ENCODE assay signal across 9 cellular contexts in the genomic region with DNA sequence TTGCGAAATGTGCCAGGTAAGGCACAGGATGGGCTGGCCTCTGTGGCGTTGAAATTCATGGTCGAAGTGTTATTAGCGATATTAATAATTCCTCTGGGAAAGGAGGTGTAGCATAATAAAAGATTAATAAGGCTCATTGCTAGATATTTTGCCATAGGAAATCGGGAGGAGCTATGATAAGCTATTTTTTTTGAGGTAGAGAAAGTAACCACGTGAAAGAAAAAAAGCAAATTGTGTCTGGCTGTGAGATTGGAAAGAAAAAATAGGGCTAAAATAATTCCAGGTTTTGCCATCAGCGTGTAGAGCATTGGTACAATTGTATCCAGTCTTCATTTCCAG. TPM values are rescaled to one million over a fixed set of nuclear protein-coding genes. Genes with fewer than 3 reads are reported as not detected.
A peak's percentile ranks its signal among the peaks of the same experiment; 100 is the strongest.
DNase-seq lines count a peak whose midpoint lies in the region; ATAC-seq and TF ChIP-seq lines count a peak whose summit lies in the region.
"Had no signal": no experiment of that assay in that cellular context is flagged by ENCODE, and none has a peak within 500 bp of the region (broad histone marks: within the 10 kb centered on the region; RNA-seq: fewer than 3 reads in every experiment).

No MANE protein-coding gene starts in this region.

- peak overlapping the region; percentile 89 to 99 (median 95) for H3K4me3 ChIP-seq in BLaER1 treated with 17β-estradiol and CSF1 and Interleukin-3, amounts not matched to agents 10 nM and 100 nM
- H3K4me3 ChIP-seq in OCI-LY1 (ENCODE audit: low read depth, low read length, poor library complexity, severe bottlenecking) (peak overlapping the region; percentile 65), endodermal cell (ENCODE audit: low read length) (peak overlapping the region; percentile 87), neuron (ENCODE audit: low read length) (peak overlapping the region; percentile 91)

- H4K20me1 ChIP-seq in BLaER1 treated with 17β-estradiol and CSF1 and Interleukin-3, amounts not matched to agents 10 nM and 100 nM: peaks cover 0 to 8% (median 0%) of the 10 kb centered on the region in 11 experiments; a peak in 5 of 22 replicates
- H4K20me1 ChIP-seq in OCI-LY1 (ENCODE audit: insufficient read depth, low read length): no peaks in the 10 kb centered on the region

- H3K4me3 Mint-ChIP-seq in endodermal cell: peak overlapping the region; percentile 81

- H3K9me2 ChIP-seq in OCI-LY1 (ENCODE audit: low read depth, low read length): no peaks in the 10 kb centered on the region

- peaks cover 19% of the 10 kb centered on the region for H3K4me1 Mint-ChIP-seq in endodermal cell

- peaks cover 7% of the 10 kb centered on the region for H3K9me3 Mint-ChIP-seq in endodermal cell

- H3F3A ChIP-seq in OCI-LY1 (ENCODE audit: insufficient read depth, low read length): no peaks in the 10 kb centered on the region

- no peaks in the 10 kb centered on the region for H3K79me2 ChIP-seq in OCI-LY1 (ENCODE audit: insufficient read depth, low read length)

- no peaks in the 10 kb centered on the region for H3K36me3 ChIP-seq in BLaER1 treated with 17β-estradiol and CSF1 and Interleukin-3, amounts not matched to agents 10 nM and 100 nM
- no peaks in the 10 kb centered on the region for H3K36me3 ChIP-seq in OCI-LY1 (ENCODE audit: insufficient read depth, low read length)
- no peaks in the 10 kb centered on the region for H3K36me3 ChIP-seq in endodermal cell (ENCODE audit: control insufficient read depth, insufficient read depth, low read length)
- no peaks in the 10 kb centered on the region for H3K36me3 ChIP-seq in neuron (ENCODE audit: insufficient read depth, low read length)

- H3K9me3 ChIP-seq in BLaER1 treated with 17β-estradiol and CSF1 and Interleukin-3, amounts not matched to agents 10 nM and 100 nM (replicated peaks in 1 of 11): 0 out of 22 replicates have a peak, but pooled peaks cover 0 to 4% (median 0%) of the 10 kb centered on the region in 11 experiments
- no peaks in the 10 kb centered on the region for H3K9me3 ChIP-seq in OCI-LY1 (ENCODE audit: low read length)
- peaks cover 9% of the 10 kb centered on the region for H3K9me3 ChIP-seq in endodermal cell (ENCODE audit: control insufficient read depth, low read length)
- peaks cover 5% of the 10 kb centered on the region for H3K9me3 ChIP-seq in neuron (ENCODE audit: low read length)

- H2AFZ ChIP-seq in OCI-LY1 (ENCODE audit: low read length): no peak overlapping the region
- H2AFZ ChIP-seq in neuron (ENCODE audit: low read depth, low read length): peak overlapping the region; percentile 96

- ATAC-seq in HG03439 (IDR thresholded peaks at IDR 0.05; ENCODE audit: unreplicated experiment): no peak
- ATAC-seq in GM21786 (IDR thresholded peaks at IDR 0.05; ENCODE audit: unreplicated experiment): no peak
- no peak for ATAC-seq in HG03097 (IDR thresholded peaks at IDR 0.05; ENCODE audit: low FRiP score, unreplicated experiment)

- DNase-seq in endodermal cell (no peak), activated gamma-delta T cell (lab: John Stamatoyannopoulos, UW) (no peak)
- DNase-seq: NCI-H2029 had no signal

- H3K4me1 ChIP-seq in BLaER1 treated with 17β-estradiol and CSF1 and Interleukin-3, amounts not matched to agents 10 nM and 100 nM: peaks cover 15 to 29% (median 22%) of the 10 kb centered on the region in 10 experiments
- H3K4me1 ChIP-seq in OCI-LY1 (ENCODE audit: insufficient read depth, low read length, severe bottlenecking): peaks cover 7% of the 10 kb centered on the region
- H3K4me1 ChIP-seq in endodermal cell (ENCODE audit: control insufficient read depth, insufficient read depth, low read length): no peaks in the 10 kb centered on the region
- peaks cover 16% of the 10 kb centered on the region for H3K4me1 ChIP-seq in neuron (ENCODE audit: insufficient read depth, low read length)

- peak overlapping the region in 7 of 11 experiments; percentile 72 to 79 (median 78); a peak in 6 of 22 replicates for H3K27ac ChIP-seq in BLaER1 treated with 17β-estradiol and CSF1 and Interleukin-3, amounts not matched to agents 10 nM and 100 nM
- H3K27ac ChIP-seq in OCI-LY1 (ENCODE audit: low read depth, low read length, poor library complexity, severe bottlenecking) (no peak overlapping the region), endodermal cell (ENCODE audit: low read depth, low read length) (no peak overlapping the region)

- peaks cover 4% of the 10 kb centered on the region for H3K36me3 Mint-ChIP-seq in endodermal cell (ENCODE audit: low read depth)

- H3K27me3 Mint-ChIP-seq in endodermal cell (ENCODE audit: insufficient read depth): peaks cover 37% of the 10 kb centered on the region

- TF ChIP-seq CTCF in OCI-LY1 (IDR thresholded peaks at IDR 0.05; ENCODE audit: low read length): no peak
- no peak for TF ChIP-seq CTCF in endodermal cell (conservative IDR thresholded peaks at IDR 0.05)

- peak overlapping the region; percentile 83 to 97 (median 94) for H3K4me2 ChIP-seq in BLaER1 treated with 17β-estradiol and CSF1 and Interleukin-3, amounts not matched to agents 10 nM and 100 nM
- H3K4me2 ChIP-seq in OCI-LY1 (ENCODE audit: low read length): peak overlapping the region; percentile 63

- no peaks in the 10 kb centered on the region for H3K27me3 ChIP-seq in BLaER1 treated with 17β-estradiol and CSF1 and Interleukin-3, amounts not matched to agents 10 nM and 100 nM
- H3K27me3 ChIP-seq in OCI-LY1 (ENCODE audit: insufficient read depth, low read length) (peaks cover 3% of the 10 kb centered on the region), endodermal cell (ENCODE audit: control insufficient read depth, insufficient read depth, low read length, poor library complexity, severe bottlenecking) (peaks cover 23% of the 10 kb centered on the region), neuron (ENCODE audit: insufficient read depth, low read length) (no peaks in the 10 kb centered on the region)

- peak overlapping the region; percentile 80 to 93 (median 86) for H3K9ac ChIP-seq in BLaER1 treated with 17β-estradiol and CSF1 and Interleukin-3, amounts not matched to agents 10 nM and 100 nM
- H3K9ac ChIP-seq in OCI-LY1 (ENCODE audit: low read length) (no peak overlapping the region; the same call in 1 of the 2 replicates), endodermal cell (ENCODE audit: extremely low read depth, low read length, poor library complexity, severe bottlenecking) (peak overlapping the region; percentile 35)

- 2 to 12% methylated on average over 6 to 7 of the region's 7 CpGs for WGBS in endodermal cell (ENCODE audit: insufficient coverage in 1 of 2, insufficient read length in 1 of 2), 2 experiments

- H3K27ac Mint-ChIP-seq in endodermal cell: no peak overlapping the region

RNA-seq across cellular contexts. Expression of gene TANC2, which starts 1.0 kb away (rescaled TPM):
- 10 to 100 TPM; 16.7 to 22.9 TPM for total RNA-seq in endodermal cell
- polyA plus RNA-seq in endodermal cell (2013, experiment 1 of 2): 12.7 TPM
- 14.0 TPM for polyA plus RNA-seq in endodermal cell (2013, experiment 2 of 2)

Comparison
In these comparisons a context has a peak if more than half of its experiments do, and no peak if none do; other contexts are left out.
1. H3K27ac ChIP-seq: peak in BLaER1 treated with 17β-estradiol and CSF1 and Interleukin-3, amounts not matched to agents 10 nM and 100 nM (7 of 11); none in OCI-LY1 (single experiment) and endodermal cell (single experiment).
2. Peak in every context shown above with its lines, with median percentiles within 50 percentile points of each other: H3K4me3 ChIP-seq.